20 cellular contexts compared by ENCODE assay signal in genomic region chr15:81033508-81033907, GRCh38. TPM values are rescaled to one million over a fixed set of nuclear protein-coding genes. Genes with fewer than 3 reads are reported as not detected.
DNase-seq lines count a peak whose midpoint lies in the region; ATAC-seq, FAIRE-seq and TF ChIP-seq lines count a peak whose summit lies in the region.
"Had no signal": no experiment of that assay in that cellular context is flagged by ENCODE, and none has a peak within 500 bp of the region (broad histone marks: within the 10 kb centered on the region; RNA-seq: fewer than 3 reads in every experiment).

No MANE protein-coding gene starts in this region.

- no peaks in the 10 kb centered on the region for H3K27me3 Mint-ChIP-seq in mesothelial cell of epicardium (ENCODE audit: low read depth)

- no peaks in the 10 kb centered on the region for H3K9me3 ChIP-seq in heart right ventricle
- no peaks in the 10 kb centered on the region for H3K9me3 ChIP-seq in upper lobe of left lung
- H3K9me3 ChIP-seq: SJCRH30 had no signal

- peak overlapping the region in 8 of 10 donors; percentile 16 to 65 (median 53) for H3K27ac ChIP-seq in heart right ventricle
- peak overlapping the region in 3 of 4 donors; percentile 30 to 61 (median 42) for H3K27ac ChIP-seq in upper lobe of left lung
- H3K27ac ChIP-seq: SJCRH30 had no signal

- peak overlapping the region; percentile 58 for H3K27ac Mint-ChIP-seq in mesothelial cell of epicardium

- TF ChIP-seq EP300 in upper lobe of left lung (IDR thresholded peaks at IDR 0.05), result no peak

- intact Hi-C loops in heart right ventricle (cut with DNase I) (loop anchor here in 1 of 10 donors (5.0 kb wide), 1 partner anchor 64 kb away; no protein-coding TSS in a partner anchor), Right ventricle myocardium inferior (cut with DNase I) (loop anchor here (2.0 to 5.0 kb wide), 2 partner anchors 29 to 59 kb away; no protein-coding TSS in a partner anchor)

- no peak for DNase-seq in heart right ventricle
- no peak for DNase-seq in Right ventricle myocardium inferior (ENCODE audit: missing footprints)
- DNase-seq in dermis blood vessel endothelial cell, result peak; percentile 51
- no peak for DNase-seq in mesothelial cell of epicardium (ENCODE audit: low spot score in 2 of 2, unreplicated experiment in 2 of 2)
- DNase-seq in upper lobe of left lung, result no peak
- no peak for DNase-seq in stimulated activated naive CD4-positive, alpha-beta T cell treated with Interleukin-2 at 50 U/mL for 16 hours (lab: John Stamatoyannopoulos, UW)
- DNase-seq in D721Med (ENCODE audit: insufficient read length, low spot score), result no peak
- DNase-seq: CD8-positive, alpha-beta memory T cell; DMS79 treated with DMSO at 0.1 percent for 48 hours; H9; KBM-7; NCI-H1436; NCI-H2029; NCI-H2171 treated with DMSO at 0.1 percent for 48 hours; NCI-H446 treated with DMSO at 0.1 percent for 48 hours; NCI-H748 treated with DMSO at 0.1 percent for 48 hours; RPMI8226; SJCRH30 had no signal

- FAIRE-seq in D721Med (lab: Jason Lieb, UNC), result no peak
- FAIRE-seq: G401.6 had no signal

- peaks cover 0 to 52% (median 36%) of the 10 kb centered on the region in 9 donors for H3K4me1 ChIP-seq in heart right ventricle
- H3K4me1 ChIP-seq in upper lobe of left lung, result peaks cover 9 to 47% (median 30%) of the 10 kb centered on the region in 4 donors
- H3K4me1 ChIP-seq: SJCRH30 had no signal

- H3K36me3 Mint-ChIP-seq in mesothelial cell of epicardium, result no peaks in the 10 kb centered on the region

- WGBS in heart right ventricle, 2 donors, result 34 to 55% methylated on average over 2 of the region's 2 CpGs
- 28% methylated on average over 2 of the region's 2 CpGs for WGBS in upper lobe of left lung, 2 donors

- H3K36me3 ChIP-seq in heart right ventricle (no peaks in the 10 kb centered on the region), upper lobe of left lung (no peaks in the 10 kb centered on the region)
- H3K36me3 ChIP-seq: SJCRH30 had no signal

- ATAC-seq in heart right ventricle, result peak in 4 of 8 donors; percentile 23 to 48 (median 40)
- ATAC-seq in Right ventricle myocardium inferior, result no peak
- ATAC-seq in upper lobe of left lung (ENCODE audit: low FRiP score in 2 of 2), result no peak
- no peak for ATAC-seq in HG03457 (IDR thresholded peaks at IDR 0.05; ENCODE audit: unreplicated experiment)

- H3K4me3 ChIP-seq in heart right ventricle (no peak overlapping the region), upper lobe of left lung (no peak overlapping the region)
- H3K4me3 ChIP-seq: SJCRH30 had no signal

- TF ChIP-seq POLR2A in upper lobe of left lung (IDR thresholded peaks at IDR 0.05), result no peak

- H3K27me3 ChIP-seq in heart right ventricle, result no peaks in the 10 kb centered on the region
- H3K27me3 ChIP-seq in upper lobe of left lung, result no peaks in the 10 kb centered on the region
- H3K27me3 ChIP-seq: SJCRH30 had no signal

- H3K9me3 Mint-ChIP-seq in mesothelial cell of epicardium, result peaks cover 13% of the 10 kb centered on the region

- no peak overlapping the region for H3K4me3 Mint-ChIP-seq in mesothelial cell of epicardium
- H3K4me3 Mint-ChIP-seq: CD8-positive, alpha-beta memory T cell; H9 had no signal

- peaks cover 3% of the 10 kb centered on the region for H3K4me1 Mint-ChIP-seq in mesothelial cell of epicardium

- TF ChIP-seq CTCF in heart right ventricle (IDR thresholded peaks at IDR 0.05), result no peak
- TF ChIP-seq CTCF in mesothelial cell of epicardium (IDR thresholded peaks at IDR 0.05; ENCODE audit: unreplicated experiment), result no peak
- no peak for TF ChIP-seq CTCF in upper lobe of left lung (IDR thresholded peaks at IDR 0.05)
- TF ChIP-seq CTCF in D721Med (IDR thresholded peaks at IDR 0.05; ENCODE audit: insufficient read depth, missing control alignments), result no peak

RNA-seq across cellular contexts. Expression of gene TLNRD1, which starts 32.8 kb away (rescaled TPM):
- total RNA-seq in heart right ventricle, result 10 to 100 TPM in 2 of 10 donors, 1 to 10 TPM in 8; 4.3 to 19.4 (median 6.3) TPM
- 1 to 10 TPM; 5.1 to 8.5 TPM for polyA plus RNA-seq in heart right ventricle
- total RNA-seq in Right ventricle myocardium inferior, result 7.1 TPM
- 20.8 and 25.4 TPM in 2 replicates for total RNA-seq in dermis blood vessel endothelial cell
- 12.3 to 13.3 TPM (median 13.0 TPM) in 3 replicates for total RNA-seq in mesothelial cell of epicardium
- total RNA-seq in upper lobe of left lung, result 10 to 100 TPM; 23.0 to 55.7 (median 36.0) TPM

RNA-seq across cellular contexts. Expression of gene MESD, which starts 43.9 kb away (rescaled TPM):
- total RNA-seq in heart right ventricle (10 to 100 TPM; 11.1 to 17.6 (median 15.2) TPM), Right ventricle myocardium inferior (14.0 TPM), dermis blood vessel endothelial cell (17.0 and 24.3 TPM in 2 replicates), mesothelial cell of epicardium (33.6 to 35.2 TPM (median 34.9 TPM) in 3 replicates), upper lobe of left lung (10 to 100 TPM; 18.2 to 35.6 (median 23.5) TPM)
- 10 to 100 TPM; 13.4 TPM for polyA plus RNA-seq in heart right ventricle
